ENCODE assay signal across 43 cellular contexts in the genomic region with DNA sequence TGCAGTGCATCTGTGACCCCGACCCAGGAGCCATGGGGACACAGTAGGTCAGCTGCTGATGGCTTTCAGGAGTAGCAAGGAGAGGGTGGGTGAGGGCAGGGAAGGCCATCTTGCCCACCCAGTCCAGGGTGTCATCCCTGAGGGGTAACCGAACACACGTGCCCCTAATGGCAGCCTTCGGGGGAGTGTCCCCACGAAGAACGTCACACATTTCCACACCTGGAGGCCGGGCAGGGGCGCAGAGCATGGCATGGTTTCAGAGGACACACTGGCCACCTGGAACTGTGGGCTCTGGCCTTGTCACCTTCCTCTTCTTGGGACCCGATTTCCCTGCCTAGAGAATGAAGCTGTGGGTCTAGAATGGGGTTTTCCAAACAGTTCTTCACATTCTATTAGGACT. TPM values are rescaled to one million over a fixed set of nuclear protein-coding genes. Genes with fewer than 3 reads are reported as not detected.
"Had no signal": no experiment of that assay in that cellular context is flagged by ENCODE, and none has a peak within 500 bp of the region (broad histone marks: within the 10 kb centered on the region; RNA-seq: fewer than 3 reads in every experiment).

No MANE protein-coding gene starts in this region.

- H3K27me3 Mint-ChIP-seq: activated B cell treated with CpG ODN at 0.5 μM for 24 hours; activated CD8-positive, alpha-beta memory T cell treated with anti-CD3 and anti-CD28 coated beads, Interleukin-2, amount 10 ng/mL, durations not matched to agents 7 days and 5 days; activated naive CD4-positive, alpha-beta T cell treated with anti-CD3 and anti-CD28 coated beads, Interleukin-2, amount 50 U/mL, for 24 hours; activated naive CD8-positive, alpha-beta T cell treated with anti-CD3 and anti-CD28 coated beads for 36 hours; activated naive CD8-positive, alpha-beta T cell treated with anti-CD3 and anti-CD28 coated beads, Interleukin-2, amount 50 U/mL, for 24 hours; brain; central memory CD8-positive, alpha-beta T cell; effector memory CD8-positive, alpha-beta T cell; T-cell had no signal

- H3K4me3 Mint-ChIP-seq: activated B cell treated with CpG ODN at 0.5 μM for 24 hours; activated CD8-positive, alpha-beta memory T cell treated with anti-CD3 and anti-CD28 coated beads, Interleukin-2, amount 10 ng/mL, durations not matched to agents 7 days and 5 days; activated CD8-positive, alpha-beta T cell treated with anti-CD3 and anti-CD28 coated beads, Interleukin-2, amount 10 ng/mL, durations not matched to agents 7 days and 5 days; activated naive CD4-positive, alpha-beta T cell treated with anti-CD3 and anti-CD28 coated beads for 36 hours; activated naive CD4-positive, alpha-beta T cell treated with anti-CD3 and anti-CD28 coated beads, Interleukin-2, amount 50 U/mL, for 24 hours; activated naive CD8-positive, alpha-beta T cell treated with anti-CD3 and anti-CD28 coated beads for 36 hours; activated naive CD8-positive, alpha-beta T cell treated with anti-CD3 and anti-CD28 coated beads, Interleukin-2, amount 50 U/mL, for 24 hours; activated T-helper 1 cell treated with anti-CD3 and anti-CD28 coated beads, Interleukin-12 subunit alpha, Interleukin-12 subunit beta, Interleukin-2, Interleukin-4 antibody, amounts not matched to agents 30 ng/mL and 10 ng/mL and 1 ng/mL, durations not matched to agents 14 hours and 24 hours and 36 hours; brain; central memory CD8-positive, alpha-beta T cell; effector memory CD8-positive, alpha-beta T cell; T-cell; T-helper 1 cell treated with Interleukin-12 subunit alpha and Interleukin-12 subunit beta and Interleukin-4 antibody, amounts not matched to agents 30 μg/mL and 1 μg/mL, for 36 hours had no signal

- H3K36me3 ChIP-seq: ascending aorta, breast epithelium had no signal

- H3K4me1 ChIP-seq: adrenal gland, breast epithelium, gastroesophageal sphincter had no signal

- H3K4me3 ChIP-seq: adrenal gland, ascending aorta, breast epithelium, esophagus squamous epithelium, gastroesophageal sphincter had no signal

- H3K9me3 ChIP-seq: adrenal gland, ascending aorta, breast epithelium, esophagus squamous epithelium, gastroesophageal sphincter had no signal

- ATAC-seq: activated CD4-positive, CD25-positive, alpha-beta regulatory T cell treated with anti-CD3 and anti-CD28 coated beads, Interleukin-2, amount 50 U/mL, for 24 hours; activated CD8-positive, alpha-beta memory T cell treated with anti-CD3 and anti-CD28 coated beads, Interleukin-2, amount 10 ng/mL, durations not matched to agents 7 days and 5 days; activated CD8-positive, alpha-beta T cell treated with anti-CD3 and anti-CD28 coated beads, Interleukin-2, amount 10 ng/mL, durations not matched to agents 7 days and 5 days; activated naive CD8-positive, alpha-beta T cell treated with anti-CD3 and anti-CD28 coated beads, Interleukin-2, amount 50 U/mL, for 24 hours; effector memory CD8-positive, alpha-beta T cell; gastroesophageal sphincter; T-cell had no signal

- H3K27me3 ChIP-seq: adrenal gland, ascending aorta, breast epithelium, esophagus squamous epithelium, gastroesophageal sphincter had no signal

- H3K27ac ChIP-seq: adrenal gland, ascending aorta, epithelial cell of prostate, esophagus squamous epithelium, gastroesophageal sphincter, WERI-Rb-1 had no signal

- H3K27ac Mint-ChIP-seq: activated B cell treated with CpG ODN at 0.5 μM for 24 hours; activated CD8-positive, alpha-beta memory T cell treated with anti-CD3 and anti-CD28 coated beads, Interleukin-2, amount 10 ng/mL, durations not matched to agents 7 days and 5 days; activated CD8-positive, alpha-beta T cell treated with anti-CD3 and anti-CD28 coated beads, Interleukin-2, amount 10 ng/mL, durations not matched to agents 7 days and 5 days; activated naive CD4-positive, alpha-beta T cell treated with anti-CD3 and anti-CD28 coated beads for 36 hours; activated naive CD4-positive, alpha-beta T cell treated with anti-CD3 and anti-CD28 coated beads, Interleukin-2, amount 50 U/mL, for 24 hours; activated naive CD8-positive, alpha-beta T cell treated with anti-CD3 and anti-CD28 coated beads for 36 hours; activated naive CD8-positive, alpha-beta T cell treated with anti-CD3 and anti-CD28 coated beads, Interleukin-2, amount 50 U/mL, for 24 hours; activated T-helper 1 cell treated with anti-CD3 and anti-CD28 coated beads, Interleukin-12 subunit alpha, Interleukin-12 subunit beta, Interleukin-2, Interleukin-4 antibody, amounts not matched to agents 30 ng/mL and 10 ng/mL and 1 ng/mL, durations not matched to agents 14 hours and 24 hours and 36 hours; activated T-helper 2 cell treated with anti-CD3 and anti-CD28 coated beads, Interferon-gamma antibody, Interleukin-2, Interleukin-4, amounts not matched to agents 10 μg/mL and 5 μg/mL and 100 μg/mL, durations not matched to agents 14 hours and 24 hours and 36 hours; brain; T-cell; T-helper 1 cell treated with Interleukin-12 subunit alpha and Interleukin-12 subunit beta and Interleukin-4 antibody, amounts not matched to agents 30 μg/mL and 1 μg/mL, for 36 hours had no signal

- DNase-seq: activated B cell treated with CpG ODN at 0.5 μM for 24 hours; activated CD4-positive, alpha-beta T cell treated with anti-CD3 and anti-CD28 coated beads for 48 hours; activated CD4-positive, alpha-beta T cell treated with anti-CD3 and anti-CD28 coated beads, Interleukin-2, amount 50 U/mL, for 1 hour; activated CD4-positive, alpha-beta T cell treated with anti-CD3 and anti-CD28 coated beads, Interleukin-2, amount 50 U/mL, for 48 hours; activated CD8-positive, alpha-beta memory T cell treated with anti-CD3 and anti-CD28 coated beads, Interleukin-2, amount 10 ng/mL, durations not matched to agents 7 days and 5 days; activated CD8-positive, alpha-beta memory T cell treated with anti-CD3 and anti-CD28 coated beads, Interleukin-2, amount 50 U/mL, for 4 hours; activated CD8-positive, alpha-beta T cell treated with anti-CD3 and anti-CD28 coated beads, Interleukin-2, amount 10 ng/mL, durations not matched to agents 7 days and 5 days; activated effector memory CD4-positive, alpha-beta T cell treated with anti-CD3 and anti-CD28 coated beads, Interleukin-2, amount 50 U/mL, for 16 hours; activated naive CD4-positive, alpha-beta T cell treated with anti-CD3 and anti-CD28 coated beads for 36 hours; activated naive CD8-positive, alpha-beta T cell treated with anti-CD3 and anti-CD28 coated beads for 36 hours; activated naive CD8-positive, alpha-beta T cell treated with anti-CD3 and anti-CD28 coated beads, Interleukin-2, amount 50 U/mL, for 24 hours; activated T-cell treated with anti-CD3 and anti-CD28 coated beads, Interleukin-2, amount 50 U/mL, for 1 hour; activated T-cell treated with anti-CD3 and anti-CD28 coated beads, Interleukin-2, amount 50 U/mL, for 48 hours; adrenal gland; amygdala; cortex of kidney; dermis blood vessel endothelial cell; effector CD4-positive, alpha-beta T cell; effector memory CD8-positive, alpha-beta T cell; esophagus squamous epithelium; foreskin melanocyte; SW 1271; T-cell; T-helper 9 cell; WERI-Rb-1 had no signal

- H3K4me1 Mint-ChIP-seq: activated B cell treated with CpG ODN at 0.5 μM for 24 hours; activated CD8-positive, alpha-beta memory T cell treated with anti-CD3 and anti-CD28 coated beads, Interleukin-2, amount 10 ng/mL, durations not matched to agents 7 days and 5 days; activated naive CD4-positive, alpha-beta T cell treated with anti-CD3 and anti-CD28 coated beads, Interleukin-2, amount 50 U/mL, for 24 hours; activated naive CD8-positive, alpha-beta T cell treated with anti-CD3 and anti-CD28 coated beads for 36 hours; activated naive CD8-positive, alpha-beta T cell treated with anti-CD3 and anti-CD28 coated beads, Interleukin-2, amount 50 U/mL, for 24 hours; brain; central memory CD8-positive, alpha-beta T cell; T-cell had no signal

- H3K9me3 Mint-ChIP-seq: activated B cell treated with CpG ODN at 0.5 μM for 24 hours; activated naive CD4-positive, alpha-beta T cell treated with anti-CD3 and anti-CD28 coated beads for 36 hours; activated naive CD4-positive, alpha-beta T cell treated with anti-CD3 and anti-CD28 coated beads, Interleukin-2, amount 50 U/mL, for 24 hours; activated naive CD8-positive, alpha-beta T cell treated with anti-CD3 and anti-CD28 coated beads for 36 hours; activated naive CD8-positive, alpha-beta T cell treated with anti-CD3 and anti-CD28 coated beads, Interleukin-2, amount 50 U/mL, for 24 hours; activated T-helper 1 cell treated with anti-CD3 and anti-CD28 coated beads, Interleukin-12 subunit alpha, Interleukin-12 subunit beta, Interleukin-2, Interleukin-4 antibody, amounts not matched to agents 30 ng/mL and 10 ng/mL and 1 ng/mL, durations not matched to agents 14 hours and 24 hours and 36 hours; activated T-helper 2 cell treated with anti-CD3 and anti-CD28 coated beads, Interferon-gamma antibody, Interleukin-2, Interleukin-4, amounts not matched to agents 10 μg/mL and 5 μg/mL and 100 μg/mL, durations not matched to agents 14 hours and 24 hours and 36 hours; brain; central memory CD8-positive, alpha-beta T cell; effector memory CD8-positive, alpha-beta T cell; T-cell; T-helper 1 cell treated with Interleukin-12 subunit alpha and Interleukin-12 subunit beta and Interleukin-4 antibody, amounts not matched to agents 30 μg/mL and 1 μg/mL, for 36 hours had no signal

RNA-seq across cellular contexts. Expression of gene BAIAP2L2, which starts 19.4 kb away (rescaled TPM):
- total RNA-seq: ascending aorta, cerebellum, dermis blood vessel endothelial cell had no signal

RNA-seq across cellular contexts. Expression of gene SLC16A8, which starts 45.9 kb away (rescaled TPM):
- total RNA-seq: activated B cell treated with CpG ODN at 0.5 μM for 24 hours; activated CD8-positive, alpha-beta memory T cell treated with anti-CD3 and anti-CD28 coated beads, Interleukin-2, amount 10 ng/mL, durations not matched to agents 7 days and 5 days; activated CD8-positive, alpha-beta T cell treated with anti-CD3 and anti-CD28 coated beads, Interleukin-2, amount 10 ng/mL, durations not matched to agents 7 days and 5 days; activated naive CD4-positive, alpha-beta T cell treated with anti-CD3 and anti-CD28 coated beads for 36 hours; activated naive CD8-positive, alpha-beta T cell treated with anti-CD3 and anti-CD28 coated beads for 36 hours; activated T-helper 2 cell treated with anti-CD3 and anti-CD28 coated beads, Interferon-gamma antibody, Interleukin-2, Interleukin-4, amounts not matched to agents 10 μg/mL and 5 μg/mL and 100 μg/mL, durations not matched to agents 14 hours and 24 hours and 36 hours; ascending aorta; cardiac septum; dermis blood vessel endothelial cell; endothelial cell of umbilical vein; esophagus squamous epithelium; fibroblast of villous mesenchyme; gastroesophageal sphincter; glomerular endothelial cell; T-helper 2 cell treated with Interferon-gamma antibody and Interleukin-4, amounts not matched to agents 100 ng/mL and 5 ng/mL, for 36 hours had no signal
- polyA plus RNA-seq: fibroblast of lung had no signal
